In the genomic region with DNA sequence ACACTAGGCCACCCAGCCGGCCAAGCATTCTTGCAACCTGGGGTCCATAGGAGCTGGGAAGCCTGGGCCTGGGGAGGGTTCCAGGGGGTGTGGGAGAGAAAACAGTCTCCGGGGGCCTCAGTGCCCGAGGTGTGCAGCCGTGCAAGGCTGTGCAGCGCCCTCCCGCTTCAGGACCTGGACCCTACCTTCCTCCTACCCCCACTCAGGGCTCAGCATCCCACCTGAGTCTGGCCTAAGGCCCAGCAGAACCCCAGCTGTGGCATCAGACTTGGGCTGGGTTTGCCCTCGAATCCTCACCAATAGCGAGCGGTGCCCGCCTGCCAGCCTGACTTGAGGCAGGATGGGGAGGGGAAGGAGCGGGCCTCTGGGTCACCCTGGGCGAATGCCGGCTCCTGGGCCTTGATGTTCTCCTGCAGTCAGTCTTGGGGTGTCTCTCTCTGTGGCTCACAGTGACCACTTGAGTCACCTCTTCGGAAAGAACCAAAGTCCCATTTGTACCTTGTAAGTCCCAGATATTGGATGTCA, we compare ENCODE assay signal across 19 cellular contexts. TPM values are rescaled to one million over a fixed set of nuclear protein-coding genes. Genes with fewer than 3 reads are reported as not detected.
DNase-seq lines count a peak whose midpoint lies in the region; ATAC-seq, FAIRE-seq and TF ChIP-seq lines count a peak whose summit lies in the region.
"Had no signal": no experiment of that assay in that cellular context is flagged by ENCODE, and none has a peak within 500 bp of the region (broad histone marks: within the 10 kb centered on the region; RNA-seq: fewer than 3 reads in every experiment).

No MANE protein-coding gene starts in this region.

- intact Hi-C loops in esophagus squamous epithelium (cut with DNase I) = no loop called here
- intact Hi-C loops in spleen (cut with DNase I; ENCODE audit: low total_unique reads) = no loop called here
- intact Hi-C loops in kidney (cut with DNase I) = no loop called here

- H3K27me3 ChIP-seq in BLaER1 treated with 17β-estradiol and CSF1 and Interleukin-3, amounts not matched to agents 10 nM and 100 nM = peaks cover 0 to 17% (median 0%) of the 10 kb centered on the region in 11 experiments; a peak in 7 of 22 replicates
- H3K27me3 ChIP-seq in adipocyte (replicated peaks; ENCODE audit: control insufficient read depth, insufficient read depth, low read length) = no peaks in the 10 kb centered on the region
- H3K27me3 ChIP-seq in esophagus squamous epithelium = no peaks in the 10 kb centered on the region
- no peaks in the 10 kb centered on the region for H3K27me3 ChIP-seq in spleen (replicated peaks in 1 of 7)
- H3K27me3 ChIP-seq: hepatocyte had no signal

- peak overlapping the region in 5 of 11 experiments; percentile 3 to 53 (median 30); a peak in 4 of 22 replicates for H3K9ac ChIP-seq in BLaER1 treated with 17β-estradiol and CSF1 and Interleukin-3, amounts not matched to agents 10 nM and 100 nM
- peak overlapping the region; percentile 64 for H3K9ac ChIP-seq in adipocyte (ENCODE audit: low read length)
- no peak overlapping the region for H3K9ac ChIP-seq in kidney (ENCODE audit: low read length in 2 of 2)
- H3K9ac ChIP-seq: KMS-11, parathyroid adenoma had no signal

- no peak overlapping the region for H3K27ac ChIP-seq in BLaER1 treated with 17β-estradiol and CSF1 and Interleukin-3, amounts not matched to agents 10 nM and 100 nM
- peak overlapping the region; percentile 53 to 99 (median 93) for H3K27ac ChIP-seq in esophagus squamous epithelium
- peak overlapping the region in 5 of 8 donors; percentile 11 to 98 (median 45) for H3K27ac ChIP-seq in spleen
- peak overlapping the region in 1 of 2 donors; percentile 41 for H3K27ac ChIP-seq in kidney (ENCODE audit: low read depth in 2 of 2, low read length in 2 of 2)
- H3K27ac ChIP-seq: hepatocyte, KMS-11, parathyroid adenoma had no signal

- H4K20me1 ChIP-seq in BLaER1 treated with 17β-estradiol and CSF1 and Interleukin-3, amounts not matched to agents 10 nM and 100 nM = peaks cover 73 to 96% (median 86%) of the 10 kb centered on the region in 11 experiments; a peak in 21 of 22 replicates

- TF ChIP-seq CTCF in esophagus squamous epithelium (IDR thresholded peaks at IDR 0.05) = no peak
- no peak for TF ChIP-seq CTCF in spleen (IDR thresholded peaks at IDR 0.05 in 8 of 11, conservative IDR thresholded peaks at IDR 0.05 in 3 of 11)
- TF ChIP-seq CTCF in kidney (IDR thresholded peaks at IDR 0.05; ENCODE audit: borderline replicate concordance, extremely low read depth, insufficient read depth) = no peak

- WGBS in esophagus squamous epithelium, 2 donors = 50% methylated on average over 2 of the region's 14 CpGs; no CpG with 5 or more reads in 1 of the 2 donors
- 81 to 100% (median 89%) methylated on average over 2 to 14 of the region's 14 CpGs for WGBS in spleen, 5 donors

- H3K4me1 ChIP-seq in BLaER1 treated with 17β-estradiol and CSF1 and Interleukin-3, amounts not matched to agents 10 nM and 100 nM = peaks cover 0 to 71% (median 55%) of the 10 kb centered on the region in 10 experiments; a peak in 17 of 20 replicates
- H3K4me1 ChIP-seq in adipocyte (ENCODE audit: control insufficient read depth, insufficient read depth, low read length) (peaks cover 66% of the 10 kb centered on the region), esophagus squamous epithelium (peaks cover 18 to 100% (median 77%) of the 10 kb centered on the region in 3 donors), spleen (peaks cover 24 to 94% (median 66%) of the 10 kb centered on the region in 6 donors), kidney (ENCODE audit: control insufficient read depth in 1 of 2, insufficient read depth in 1 of 2, low read depth in 1 of 2, low read length in 2 of 2) (peaks cover 24 to 56% of the 10 kb centered on the region in 2 donors)
- H3K4me1 ChIP-seq: parathyroid adenoma had no signal

- ATAC-seq in GM21390 (IDR thresholded peaks at IDR 0.05; ENCODE audit: unreplicated experiment) = no peak
- ATAC-seq: naive thymus-derived CD4-positive, alpha-beta T cell had no signal

- TF ChIP-seq POLR2A in esophagus squamous epithelium (IDR thresholded peaks at IDR 0.05) (no peak), spleen (IDR thresholded peaks at IDR 0.05) (no peak)

- H3K36me3 ChIP-seq in BLaER1 treated with 17β-estradiol and CSF1 and Interleukin-3, amounts not matched to agents 10 nM and 100 nM = peaks cover 0 to 42% (median 7%) of the 10 kb centered on the region in 11 experiments; a peak in 9 of 22 replicates
- H3K36me3 ChIP-seq in adipocyte (ENCODE audit: control insufficient read depth, insufficient read depth, low read length, severe bottlenecking) = peaks cover 72% of the 10 kb centered on the region
- H3K36me3 ChIP-seq in esophagus squamous epithelium = peaks cover 34 to 86% (median 35%) of the 10 kb centered on the region in 3 donors
- H3K36me3 ChIP-seq in spleen = peaks cover 2 to 82% (median 46%) of the 10 kb centered on the region in 6 donors
- H3K36me3 ChIP-seq in kidney (ENCODE audit: control insufficient read depth in 1 of 2, insufficient read depth in 2 of 2, low read length in 2 of 2) = peaks cover 12 to 41% of the 10 kb centered on the region in 2 donors

- no peak for FAIRE-seq in kidney (lab: Jason Lieb, UNC)

- DNase-seq in adipocyte (ENCODE audit: low read depth) = no peak
- no peak for DNase-seq in esophagus squamous epithelium (lab: John Stamatoyannopoulos, UW)
- no peak for DNase-seq in spleen
- no peak for DNase-seq in SW480 (ENCODE audit: low spot score)
- DNase-seq in midbrain (lab: John Stamatoyannopoulos, UW) = no peak
- DNase-seq in kidney = no peak
- DNase-seq: activated CD4-positive, alpha-beta T cell treated with anti-CD3 and anti-CD28 coated beads, Interleukin-2, amount 10 ng/mL, durations not matched to agents 24 days and 14 days; central memory CD4-positive, alpha-beta T cell; DND-41; effector CD4-positive, alpha-beta T cell; naive thymus-derived CD4-positive, alpha-beta T cell; NCI-H2029; stimulated activated CD4-positive, alpha-beta T cell treated with anti-CD3 and anti-CD28 coated beads, Interleukin-4, amount 100 ng/mL, for 1 hour had no signal

- no peaks in the 10 kb centered on the region for H3K9me3 ChIP-seq in BLaER1 treated with 17β-estradiol and CSF1 and Interleukin-3, amounts not matched to agents 10 nM and 100 nM (replicated peaks in 1 of 11)
- H3K9me3 ChIP-seq in adipocyte (ENCODE audit: control insufficient read depth, low read length) (no peaks in the 10 kb centered on the region), esophagus squamous epithelium (no peaks in the 10 kb centered on the region), spleen (no peaks in the 10 kb centered on the region), kidney (ENCODE audit: control insufficient read depth in 1 of 2, low read length in 2 of 2) (no peaks in the 10 kb centered on the region)

- H3K4me2 ChIP-seq in BLaER1 treated with 17β-estradiol and CSF1 and Interleukin-3, amounts not matched to agents 10 nM and 100 nM = peak overlapping the region in 9 of 11 experiments; percentile 16 to 91 (median 64); a peak in 17 of 22 replicates
- H3K4me2 ChIP-seq: hepatocyte, KMS-11 had no signal

- no peak overlapping the region for H3K4me3 ChIP-seq in BLaER1 treated with 17β-estradiol and CSF1 and Interleukin-3, amounts not matched to agents 10 nM and 100 nM
- H3K4me3 ChIP-seq in adipocyte (ENCODE audit: low read length) (no peak overlapping the region), esophagus squamous epithelium (no peak overlapping the region), spleen (no peak overlapping the region), kidney (ENCODE audit: low read length in 2 of 2) (no peak overlapping the region)
- H3K4me3 ChIP-seq: hepatocyte, skin epidermis had no signal

RNA-seq across cellular contexts. Expression of a gene that starts 53.6 kb away (rescaled TPM):
- total RNA-seq in esophagus squamous epithelium = 10 to 100 TPM in 2 of 4 donors, 1 to 10 TPM in 2; 7.7 to 18.5 (median 10.1) TPM
- total RNA-seq in spleen = 10 to 100 TPM; 21.2 to 40.9 (median 24.8) TPM
- polyA plus RNA-seq in spleen = 1 to 10 TPM; 2.0 to 5.8 (median 2.4) TPM
- 36.8 TPM for total RNA-seq in kidney
- 15.8 TPM for polyA plus RNA-seq in kidney (ENCODE audit: insufficient read depth, low read depth, low replicate concordance)

Comparison
In these comparisons a context has a peak if more than half of its experiments do, and no peak if none do; other contexts are left out.
1. H3K27ac ChIP-seq: peak in esophagus squamous epithelium (4 of 4) and spleen (5 of 8); none in BLaER1 treated with 17β-estradiol and CSF1 and Interleukin-3, amounts not matched to agents 10 nM and 100 nM (0 of 11).